33 cellular contexts compared by ENCODE assay signal in genomic region chr3:114873590-114873989, GRCh38.
"Had no signal": no experiment of that assay in that cellular context is flagged by ENCODE, and none has a peak within 500 bp of the region (broad histone marks: within the 10 kb centered on the region; RNA-seq: fewer than 3 reads in every experiment).

No MANE protein-coding gene starts in this region.

- H3K9me3 Mint-ChIP-seq: activated CD4-positive, alpha-beta memory T cell treated with anti-CD3 and anti-CD28 coated beads for 36 hours; activated CD4-positive, alpha-beta T cell treated with anti-CD3 and anti-CD28 coated beads, Interleukin-2, amount 10 ng/mL, durations not matched to agents 7 days and 5 days; activated naive CD4-positive, alpha-beta T cell treated with anti-CD3 and anti-CD28 coated beads, Interleukin-2, amount 10 ng/mL, durations not matched to agents 7 days and 5 days; activated naive CD8-positive, alpha-beta T cell treated with anti-CD3 and anti-CD28 coated beads, Interleukin-2, amount 50 U/mL, for 24 hours; activated T-cell treated with anti-CD3 and anti-CD28 coated beads, Interleukin-2, amount 50 U/mL, for 4 hours; activated T-helper 1 cell treated with anti-CD3 and anti-CD28 coated beads, Interleukin-12 subunit alpha, Interleukin-12 subunit beta, Interleukin-2, Interleukin-4 antibody, amounts not matched to agents 30 ng/mL and 10 ng/mL and 1 ng/mL, durations not matched to agents 14 hours and 24 hours and 36 hours; T-helper 1 cell treated with Interleukin-12 subunit alpha and Interleukin-12 subunit beta and Interleukin-4 antibody, amounts not matched to agents 30 μg/mL and 1 μg/mL, for 36 hours; T-helper 2 cell treated with Interferon-gamma antibody and Interleukin-4, amounts not matched to agents 5 μg/mL and 100 μg/mL, for 36 hours; WTC11 had no signal

- H3K9me3 ChIP-seq: SJSA1, SK-N-SH had no signal

- H3K9ac ChIP-seq: KMS-11, SK-N-SH had no signal

- ATAC-seq: activated CD4-positive, alpha-beta T cell treated with anti-CD3 and anti-CD28 coated beads for 36 hours; activated CD4-positive, CD25-positive, alpha-beta regulatory T cell treated with anti-CD3 and anti-CD28 coated beads, Interleukin-2, amount 50 U/mL, for 24 hours; activated naive CD8-positive, alpha-beta T cell treated with anti-CD3 and anti-CD28 coated beads, Interleukin-2, amount 50 U/mL, for 24 hours; activated T-cell treated with anti-CD3 and anti-CD28 coated beads, Interleukin-2, amount 50 U/mL, for 4 hours; Panc1; WTC11 had no signal

- H3K4me3 Mint-ChIP-seq: activated CD4-positive, alpha-beta memory T cell treated with anti-CD3 and anti-CD28 coated beads for 36 hours; activated CD4-positive, alpha-beta T cell treated with anti-CD3 and anti-CD28 coated beads for 36 hours; activated CD4-positive, alpha-beta T cell treated with anti-CD3 and anti-CD28 coated beads, Interleukin-2, amount 10 ng/mL, durations not matched to agents 7 days and 5 days; activated naive CD4-positive, alpha-beta T cell treated with anti-CD3 and anti-CD28 coated beads, Interleukin-2, amount 10 ng/mL, durations not matched to agents 7 days and 5 days; activated naive CD8-positive, alpha-beta T cell; activated naive CD8-positive, alpha-beta T cell treated with anti-CD3 and anti-CD28 coated beads, Interleukin-2, amount 50 U/mL, for 24 hours; activated T-cell treated with anti-CD3 and anti-CD28 coated beads, Interleukin-2, amount 50 U/mL, for 4 hours; activated T-helper 1 cell treated with anti-CD3 and anti-CD28 coated beads, Interleukin-12 subunit alpha, Interleukin-12 subunit beta, Interleukin-2, Interleukin-4 antibody, amounts not matched to agents 30 ng/mL and 10 ng/mL and 1 ng/mL, durations not matched to agents 14 hours and 24 hours and 36 hours; T-helper 1 cell treated with Interleukin-12 subunit alpha and Interleukin-12 subunit beta and Interleukin-4 antibody, amounts not matched to agents 30 μg/mL and 1 μg/mL, for 36 hours; T-helper 2 cell treated with Interferon-gamma antibody and Interleukin-4, amounts not matched to agents 5 μg/mL and 100 μg/mL, for 36 hours; WTC11 had no signal

- H3K27me3 ChIP-seq: brain microvascular endothelial cell, SJSA1 had no signal

- H3K27me3 Mint-ChIP-seq: activated CD4-positive, alpha-beta memory T cell treated with anti-CD3 and anti-CD28 coated beads for 36 hours; activated CD4-positive, alpha-beta T cell treated with anti-CD3 and anti-CD28 coated beads for 36 hours; activated CD4-positive, alpha-beta T cell treated with anti-CD3 and anti-CD28 coated beads, Interleukin-2, amount 10 ng/mL, durations not matched to agents 7 days and 5 days; activated naive CD4-positive, alpha-beta T cell treated with anti-CD3 and anti-CD28 coated beads, Interleukin-2, amount 10 ng/mL, durations not matched to agents 7 days and 5 days; activated naive CD8-positive, alpha-beta T cell; activated naive CD8-positive, alpha-beta T cell treated with anti-CD3 and anti-CD28 coated beads, Interleukin-2, amount 50 U/mL, for 24 hours had no signal

- H3K27ac ChIP-seq: brain microvascular endothelial cell, KMS-11, SJSA1 had no signal

- H3K4me1 Mint-ChIP-seq: activated CD4-positive, alpha-beta T cell treated with anti-CD3 and anti-CD28 coated beads, Interleukin-2, amount 10 ng/mL, durations not matched to agents 7 days and 5 days; activated naive CD4-positive, alpha-beta T cell treated with anti-CD3 and anti-CD28 coated beads, Interleukin-2, amount 10 ng/mL, durations not matched to agents 7 days and 5 days had no signal

- H3K4me3 ChIP-seq: SJSA1 had no signal

- H3K27ac Mint-ChIP-seq: activated CD4-positive, alpha-beta memory T cell treated with anti-CD3 and anti-CD28 coated beads for 36 hours; activated CD4-positive, alpha-beta T cell treated with anti-CD3 and anti-CD28 coated beads for 36 hours; activated CD4-positive, alpha-beta T cell treated with anti-CD3 and anti-CD28 coated beads, Interleukin-2, amount 10 ng/mL, durations not matched to agents 7 days and 5 days; activated naive CD4-positive, alpha-beta T cell treated with anti-CD3 and anti-CD28 coated beads, Interleukin-2, amount 10 ng/mL, durations not matched to agents 7 days and 5 days; activated naive CD8-positive, alpha-beta T cell; activated naive CD8-positive, alpha-beta T cell treated with anti-CD3 and anti-CD28 coated beads, Interleukin-2, amount 50 U/mL, for 24 hours; activated T-helper 1 cell treated with anti-CD3 and anti-CD28 coated beads, Interleukin-12 subunit alpha, Interleukin-12 subunit beta, Interleukin-2, Interleukin-4 antibody, amounts not matched to agents 30 ng/mL and 10 ng/mL and 1 ng/mL, durations not matched to agents 14 hours and 24 hours and 36 hours; T-helper 1 cell treated with Interleukin-12 subunit alpha and Interleukin-12 subunit beta and Interleukin-4 antibody, amounts not matched to agents 30 μg/mL and 1 μg/mL, for 36 hours; T-helper 2 cell treated with Interferon-gamma antibody and Interleukin-4, amounts not matched to agents 5 μg/mL and 100 μg/mL, for 36 hours; WTC11 had no signal

- H3K36me3 ChIP-seq: brain microvascular endothelial cell, SJSA1 had no signal

- H3K36me3 Mint-ChIP-seq: activated CD4-positive, alpha-beta memory T cell treated with anti-CD3 and anti-CD28 coated beads for 36 hours; activated naive CD4-positive, alpha-beta T cell treated with anti-CD3 and anti-CD28 coated beads, Interleukin-2, amount 10 ng/mL, durations not matched to agents 7 days and 5 days; WTC11 had no signal

- DNase-seq: activated CD4-positive, alpha-beta memory T cell treated with anti-CD3 and anti-CD28 coated beads for 36 hours; activated CD4-positive, alpha-beta T cell treated with anti-CD3 and anti-CD28 coated beads for 36 hours; activated CD4-positive, alpha-beta T cell treated with anti-CD3 and anti-CD28 coated beads, Interleukin-2, amount 10 ng/mL, durations not matched to agents 7 days and 5 days; activated CD8-positive, alpha-beta memory T cell treated with anti-CD3 and anti-CD28 coated beads, Interleukin-2, amount 50 U/mL, for 4 hours; activated gamma-delta T cell treated with Interleukin-2 at 50 U/mL for 16 hours; activated naive CD4-positive, alpha-beta T cell treated with anti-CD3 and anti-CD28 coated beads, Interleukin-2, amount 10 ng/mL, durations not matched to agents 7 days and 5 days; activated naive CD8-positive, alpha-beta T cell treated with anti-CD3 and anti-CD28 coated beads, Interleukin-2, amount 50 U/mL, for 24 hours; activated T-cell treated with anti-CD3 and anti-CD28 coated beads for 4 hours; activated T-cell treated with anti-CD3 and anti-CD28 coated beads, Interleukin-2, amount 50 U/mL, for 4 hours; amniotic stem cell; aorta; brain microvascular endothelial cell; MM.1S; MV-4-11; NCI-H1092; NCI-H1436 treated with DMSO at 0.1 percent for 48 hours; NCI-H1694 treated with DMSO at 0.1 percent for 48 hours; NCI-H2029; NCI-H345; NCI-H526; NCI-H748 treated with DMSO at 0.1 percent for 48 hours; NK-92 treated with Interleukin-12 subunit alpha and Interleukin-12 subunit beta, amount 100 ng/mL, for 24 hours; SHP77 treated with DMSO at 0.1 percent for 48 hours; SK-N-SH had no signal

- H3K4me1 ChIP-seq: SJSA1 had no signal
